ENCODE assay signal across 8 cellular contexts in the genomic region with DNA sequence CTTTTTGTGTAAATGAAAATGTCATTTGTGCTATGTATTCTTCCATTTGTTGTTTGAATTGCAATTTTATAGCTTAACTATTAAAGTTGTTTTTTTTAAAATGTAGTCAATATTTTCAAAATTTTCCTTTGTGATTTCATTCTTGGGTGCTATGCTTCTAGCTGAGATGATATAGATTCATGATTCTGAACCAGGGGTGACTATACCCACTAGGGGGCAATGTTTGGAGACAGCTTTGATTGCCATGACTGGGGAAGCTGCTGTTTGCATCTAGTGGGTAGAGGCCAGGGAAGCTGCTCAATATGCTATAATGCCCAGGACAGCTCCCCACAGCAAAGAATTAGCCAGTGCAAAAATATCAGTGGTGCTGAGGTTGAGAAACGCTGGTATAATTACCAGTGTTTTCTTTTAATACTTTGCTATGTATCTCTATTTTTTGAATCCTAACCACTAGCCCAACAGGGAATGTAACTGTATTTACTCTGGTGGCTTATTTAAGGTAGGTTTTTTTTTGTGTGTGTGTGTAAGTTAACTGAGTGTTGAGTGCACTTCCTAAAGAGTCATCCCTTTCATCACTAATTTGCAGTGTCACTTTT.
DNase-seq lines count a peak whose midpoint lies in the region; ATAC-seq, FAIRE-seq and TF ChIP-seq lines count a peak whose summit lies in the region.

No MANE protein-coding gene starts in this region.

- H3K79me2 ChIP-seq in OCI-LY7 (ENCODE audit: insufficient read depth, low read depth, low read length) (no peaks in the 10 kb centered on the region), HepG2 (ENCODE audit: insufficient read depth, low read length) (no peaks in the 10 kb centered on the region)

- H3K27me3 ChIP-seq in HepG2 (ENCODE audit: control insufficient read depth in 1 of 2, insufficient read depth in 2 of 2, low read length in 2 of 2) (no peaks in the 10 kb centered on the region), upper lobe of right lung (no peaks in the 10 kb centered on the region)

- peak; percentile 70 for TF ChIP-seq RAD21 in HepG2 (CRISPR knock-in tag; IDR thresholded peaks at IDR 0.05)

- H2AFZ ChIP-seq in OCI-LY7 (ENCODE audit: low read length) (no peak overlapping the region), HepG2 (ENCODE audit: low read length) (no peak overlapping the region)

- H3K4me1 ChIP-seq in OCI-LY7 (ENCODE audit: insufficient read depth, low read length, poor library complexity, severe bottlenecking) (no peaks in the 10 kb centered on the region), HepG2 (ENCODE audit: insufficient read depth, low read length) (no peaks in the 10 kb centered on the region), upper lobe of right lung (no peaks in the 10 kb centered on the region)

- intact Hi-C loops in OCI-LY7 (cut with micrococcal nuclease; ENCODE audit: unreplicated experiment) = loop anchor here (2.0 kb wide), 1 partner anchor 181 kb away; the partner anchor contains the start of gene GAREM1
- intact Hi-C loops in HepG2 (cut with micrococcal nuclease; ENCODE audit: unreplicated experiment) = loop anchor here (1.0 to 5.0 kb wide), 4 partner anchors 83 to 260 kb away; no protein-coding TSS in a partner anchor
- intact Hi-C loops in upper lobe of right lung (cut with DNase I) = no loop called here

- peak; percentile 73 for TF ChIP-seq CTCF in OCI-LY7 (conservative IDR thresholded peaks at IDR 0.05; ENCODE audit: low read length)
- TF ChIP-seq CTCF in HepG2 (CRISPR knock-in tag; IDR thresholded peaks at IDR 0.05) = peak; percentile 75
- peak; percentile 67 for TF ChIP-seq CTCF in upper lobe of right lung (IDR thresholded peaks at IDR 0.05)

- in situ Hi-C loops in HepG2 (cut with HindIII; ENCODE audit: extremely low pct_ligation_motif_present, low pct_unique_long_range_greater_than_20kb) = loop anchor here (5.0 kb wide), 1 partner anchor 183 kb away; the partner anchor contains the start of gene GAREM1

- 0% methylated on average over 1 of the region's 1 CpG for WGBS in HepG2 (ENCODE audit: low lambda C conversion rate)

- no peak overlapping the region for H3K4me2 ChIP-seq in OCI-LY7 (ENCODE audit: low read length)
- no peak overlapping the region for H3K4me2 ChIP-seq in HepG2 (ENCODE audit: low read depth, low read length)

- H3K9ac ChIP-seq in HepG2 (ENCODE audit: insufficient read depth, low read depth, low read length) = no peak overlapping the region

- FAIRE-seq in G401.6 (lab: Jason Lieb, UNC) (peak; percentile 53), HepG2 (lab: Jason Lieb, UNC) (peak; percentile 86)

- peak; percentile 67 for ATAC-seq in GM21619 (IDR thresholded peaks at IDR 0.05; ENCODE audit: unreplicated experiment)
- ATAC-seq in HepG2 = peak; percentile 95
- ATAC-seq in upper lobe of right lung = peak; percentile 94

- no peaks in the 10 kb centered on the region for H3K9me3 ChIP-seq in OCI-LY7 (ENCODE audit: low read length)
- no peaks in the 10 kb centered on the region for H3K9me3 ChIP-seq in HepG2 (ENCODE audit: low read length)
- no peaks in the 10 kb centered on the region for H3K9me3 ChIP-seq in upper lobe of right lung

- no peaks in the 10 kb centered on the region for H4K20me1 ChIP-seq in OCI-LY7 (ENCODE audit: insufficient read depth, low read length)
- no peaks in the 10 kb centered on the region for H4K20me1 ChIP-seq in HepG2 (ENCODE audit: insufficient read depth, low read length)

- no TSS peak for BruUV-seq in OCI-LY7 (replicated peaks; lab: Mats Ljungman, UMichigan)
- no TSS peak for BruUV-seq in HepG2 (replicated peaks; lab: Mats Ljungman, UMichigan)

- no peak for TF ChIP-seq POLR2A in HepG2 (IDR thresholded peaks at IDR 0.05; ENCODE audit: insufficient read depth in 1 of 2, low read depth in 2 of 2, low read length in 2 of 2)

- H3K4me3 ChIP-seq in OCI-LY7 (ENCODE audit: low read depth, low read length, poor library complexity, severe bottlenecking) (no peak overlapping the region), HepG2 (replicated peaks in 1 of 3; ENCODE audit: insufficient read depth in 1 of 3, low read depth in 2 of 3, low read length in 3 of 3) (no peak overlapping the region), upper lobe of right lung (no peak overlapping the region)

- POLR2A ChIA-PET in OCI-LY7 (lab: Charles Lee) (interaction anchor here (0.7 to 0.8 kb wide), 2 partner anchors 13 to 483 kb away, joined by 3 read pairs; no protein-coding TSS in a partner anchor), HepG2 (lab: Yijun Ruan, JAX) (interaction anchor here (1.5 kb wide), 1 partner anchor 181 kb away, joined by 9 read pairs; the partner anchor contains the start of gene GAREM1)

- peak; percentile 68 for DNase-seq in LHCN-M2 (ENCODE audit: low read depth)
- DNase-seq in OCI-LY7 (ENCODE audit: low spot score) = peak; percentile 36
- DNase-seq in central memory CD4-positive, alpha-beta T cell = peak; percentile 9
- peak; percentile 66 for DNase-seq in HepG2 (ENCODE audit: low spot score)
- DNase-seq in upper lobe of right lung = no peak
- DNase-seq in effector CD4-positive, alpha-beta T cell = no peak

- TF ChIP-seq EP300 in HepG2 (IDR thresholded peaks at IDR 0.05; ENCODE audit: low read depth in 2 of 2, low read length in 2 of 2) = no peak
- TF ChIP-seq EP300 in HepG2 (CRISPR knock-in tag; IDR thresholded peaks at IDR 0.05; ENCODE audit: borderline replicate concordance) = no peak

- no peaks in the 10 kb centered on the region for H3K9me2 ChIP-seq in OCI-LY7 (ENCODE audit: insufficient read depth, low read length)

- H3K27ac ChIP-seq in OCI-LY7 (ENCODE audit: low read depth, low read length, poor library complexity, severe bottlenecking) (no peak overlapping the region), HepG2 (ENCODE audit: extremely low read length, insufficient read depth, low read length) (no peak overlapping the region), upper lobe of right lung (no peak overlapping the region)

- no peaks in the 10 kb centered on the region for H3K36me3 ChIP-seq in OCI-LY7 (ENCODE audit: insufficient read depth, low read length)
- H3K36me3 ChIP-seq in HepG2 (replicated peaks in 1 of 2; ENCODE audit: control insufficient read depth in 1 of 2, insufficient read depth in 2 of 2, low read length in 2 of 2) = peaks cover 0 to 3% of the 10 kb centered on the region in 2 experiments; a peak in 2 of 5 replicates
- no peaks in the 10 kb centered on the region for H3K36me3 ChIP-seq in upper lobe of right lung

- CTCF ChIA-PET in OCI-LY7 (lab: Charles Lee; ENCODE audit: unreplicated experiment) = interaction anchor here (1.0 kb wide), 1 partner anchor 181 kb away, joined by 3 read pairs; the partner anchor contains the start of gene GAREM1
- CTCF ChIA-PET in HepG2 (lab: Yijun Ruan, JAX; ENCODE audit: low intra/inter-chr PET ratio, low total read pairs) = interaction anchor here (0.7 to 2.5 kb wide), 6 partner anchors 18 to 262 kb away, joined by 3 to 18 read pairs (median 4); partner anchors contain the start of gene GAREM1

TF ChIP-seq in HepG2, 621 proteins besides CTCF, POLR2A, EP300 and RAD21 (continues in another document):
- no peak for TF ChIP-seq ZNF318 (CRISPR knock-in tag; IDR thresholded peaks at IDR 0.05)

Comparison
In these comparisons a context has a peak if more than half of its experiments do, and no peak if none do; other contexts are left out.
1. DNase-seq: peak in LHCN-M2 (single experiment), OCI-LY7 (single experiment), central memory CD4-positive, alpha-beta T cell (single experiment) and HepG2 (single experiment); none in upper lobe of right lung (single experiment) and effector CD4-positive, alpha-beta T cell (single experiment).
2. Peak in every context shown above with its lines, with median percentiles within 50 percentile points of each other: ATAC-seq and CTCF ChIP-seq.